ENCODE assay signal across 14 cellular contexts in genomic region chr2:120936476-120937334, GRCh38.
DNase-seq lines count a peak whose midpoint lies in the region; ATAC-seq and TF ChIP-seq lines count a peak whose summit lies in the region.
"Had no signal": no experiment of that assay in that cellular context is flagged by ENCODE, and none has a peak within 500 bp of the region (broad histone marks: within the 10 kb centered on the region; RNA-seq: fewer than 3 reads in every experiment).

No MANE protein-coding gene starts in this region.

- WGBS in mesodermal cell (ENCODE audit: insufficient coverage in 2 of 2), 2 experiments: 90 to 93% methylated on average over 6 to 8 of the region's 10 CpGs

- TF ChIP-seq CTCF in cardiac muscle cell (IDR thresholded peaks at IDR 0.05; ENCODE audit: low read depth, low read length): no peak
- TF ChIP-seq CTCF in left ventricle myocardium inferior (IDR thresholded peaks at IDR 0.05; ENCODE audit: borderline replicate concordance): no peak
- no peak for TF ChIP-seq CTCF in chondrocyte (IDR thresholded peaks at IDR 0.05)
- no peak for TF ChIP-seq CTCF in upper lobe of right lung (IDR thresholded peaks at IDR 0.05)

- H3K27me3 Mint-ChIP-seq in chondrocyte (ENCODE audit: low read depth): no peaks in the 10 kb centered on the region
- H3K27me3 Mint-ChIP-seq in activated naive CD8-positive, alpha-beta T cell treated with anti-CD3 and anti-CD28 coated beads, Interleukin-2, amount 50 U/mL, for 24 hours: peaks cover 2% of the 10 kb centered on the region

- no peaks in the 10 kb centered on the region for H3K9me3 Mint-ChIP-seq in chondrocyte (ENCODE audit: low read depth)
- H3K9me3 Mint-ChIP-seq in activated naive CD8-positive, alpha-beta T cell treated with anti-CD3 and anti-CD28 coated beads, Interleukin-2, amount 50 U/mL, for 24 hours: no peaks in the 10 kb centered on the region
- H3K9me3 Mint-ChIP-seq: endodermal cell had no signal

- DNase-seq in cardiac muscle cell (ENCODE audit: low read depth in 1 of 2, low spot score in 1 of 2): peak in 1 of 2 donors; percentile 56
- DNase-seq in left ventricle myocardium inferior: no peak
- no peak for DNase-seq in chondrocyte (ENCODE audit: low spot score)
- DNase-seq in upper lobe of right lung: no peak
- no peak for DNase-seq in activated naive CD8-positive, alpha-beta T cell treated with anti-CD3 and anti-CD28 coated beads, Interleukin-2, amount 50 U/mL, for 24 hours
- no peak for DNase-seq in substantia nigra (lab: John Stamatoyannopoulos, UW)
- DNase-seq in DMS114 treated with DMSO at 0.1 percent for 48 hours (lab: John Stamatoyannopoulos, UW; ENCODE audit: unreplicated experiment): no peak
- DNase-seq: 8988T; activated naive CD4-positive, alpha-beta T cell treated with Interleukin-2 at 50 U/mL for 16 hours; CD8-positive, alpha-beta memory T cell; endodermal cell; NCI-H187; T-helper 1 cell had no signal

- H3K27ac Mint-ChIP-seq in chondrocyte (ENCODE audit: unreplicated experiment): peak overlapping the region; percentile 96
- H3K27ac Mint-ChIP-seq in activated naive CD8-positive, alpha-beta T cell treated with anti-CD3 and anti-CD28 coated beads, Interleukin-2, amount 50 U/mL, for 24 hours: no peak overlapping the region
- H3K27ac Mint-ChIP-seq: CD8-positive, alpha-beta memory T cell had no signal

- H3K36me3 Mint-ChIP-seq in chondrocyte (ENCODE audit: low read depth): no peaks in the 10 kb centered on the region
- H3K36me3 Mint-ChIP-seq in activated naive CD8-positive, alpha-beta T cell treated with anti-CD3 and anti-CD28 coated beads, Interleukin-2, amount 50 U/mL, for 24 hours (ENCODE audit: low read depth): no peaks in the 10 kb centered on the region
- H3K36me3 Mint-ChIP-seq: CD8-positive, alpha-beta memory T cell had no signal

- H3K36me3 ChIP-seq in cardiac muscle cell (no peaks in the 10 kb centered on the region), left ventricle myocardium inferior (no peaks in the 10 kb centered on the region), mesodermal cell (ENCODE audit: control insufficient read depth, insufficient read depth, low read length) (no peaks in the 10 kb centered on the region), upper lobe of right lung (no peaks in the 10 kb centered on the region)

- ATAC-seq in upper lobe of right lung: peak; percentile 59
- no peak for ATAC-seq in activated naive CD8-positive, alpha-beta T cell treated with anti-CD3 and anti-CD28 coated beads, Interleukin-2, amount 50 U/mL, for 24 hours

- H3K27me3 ChIP-seq in cardiac muscle cell: no peaks in the 10 kb centered on the region
- H3K27me3 ChIP-seq in left ventricle myocardium inferior (ENCODE audit: low read depth): peaks cover 16% of the 10 kb centered on the region
- no peaks in the 10 kb centered on the region for H3K27me3 ChIP-seq in upper lobe of right lung

- H3K9me3 ChIP-seq in cardiac muscle cell (ENCODE audit: low read depth): no peaks in the 10 kb centered on the region
- no peaks in the 10 kb centered on the region for H3K9me3 ChIP-seq in left ventricle myocardium inferior (replicated peaks)
- no peaks in the 10 kb centered on the region for H3K9me3 ChIP-seq in mesodermal cell (ENCODE audit: control insufficient read depth, low read length)
- no peaks in the 10 kb centered on the region for H3K9me3 ChIP-seq in upper lobe of right lung

- H3K4me3 ChIP-seq in cardiac muscle cell: no peak overlapping the region
- no peak overlapping the region for H3K4me3 ChIP-seq in left ventricle myocardium inferior
- H3K4me3 ChIP-seq in mesodermal cell (ENCODE audit: extremely low read depth, insufficient read depth, low read length, poor library complexity, severe bottlenecking): no peak overlapping the region
- H3K4me3 ChIP-seq in upper lobe of right lung: no peak overlapping the region

- peaks cover 68% of the 10 kb centered on the region for H3K4me1 ChIP-seq in cardiac muscle cell (ENCODE audit: low read depth)
- peaks cover 32% of the 10 kb centered on the region for H3K4me1 ChIP-seq in left ventricle myocardium inferior
- H3K4me1 ChIP-seq in mesodermal cell (ENCODE audit: control insufficient read depth, insufficient read depth, low read length, poor library complexity, severe bottlenecking): peaks cover 92% of the 10 kb centered on the region
- H3K4me1 ChIP-seq in upper lobe of right lung: peaks cover 34% of the 10 kb centered on the region

- peaks cover 98% of the 10 kb centered on the region for H3K4me1 Mint-ChIP-seq in chondrocyte (ENCODE audit: low read depth)
- no peaks in the 10 kb centered on the region for H3K4me1 Mint-ChIP-seq in activated naive CD8-positive, alpha-beta T cell treated with anti-CD3 and anti-CD28 coated beads, Interleukin-2, amount 50 U/mL, for 24 hours
- H3K4me1 Mint-ChIP-seq: CD8-positive, alpha-beta memory T cell had no signal

- intact Hi-C loops in left ventricle myocardium inferior (cut with micrococcal nuclease): no loop called here
- intact Hi-C loops in upper lobe of right lung (cut with DNase I): no loop called here

- no peak overlapping the region for H3K4me3 Mint-ChIP-seq in chondrocyte (ENCODE audit: unreplicated experiment)
- no peak overlapping the region for H3K4me3 Mint-ChIP-seq in activated naive CD8-positive, alpha-beta T cell treated with anti-CD3 and anti-CD28 coated beads, Interleukin-2, amount 50 U/mL, for 24 hours
- H3K4me3 Mint-ChIP-seq: CD8-positive, alpha-beta memory T cell had no signal

- H3K27ac ChIP-seq in cardiac muscle cell (peak overlapping the region; percentile 92), left ventricle myocardium inferior (replicated peaks) (no peak overlapping the region), mesodermal cell (ENCODE audit: low read depth, low read length, severe bottlenecking) (peak overlapping the region; percentile 98), upper lobe of right lung (peak overlapping the region; percentile 17), substantia nigra (ENCODE audit: low read depth, low read length, poor library complexity, severe bottlenecking) (no peak overlapping the region)

Comparison
In these comparisons a context has a peak if more than half of its experiments do, and no peak if none do; other contexts are left out.
1. H3K27ac ChIP-seq: peak in cardiac muscle cell (single experiment), mesodermal cell (single experiment) and upper lobe of right lung (single experiment); none in left ventricle myocardium inferior (single experiment) and substantia nigra (single experiment).